ENCODE assay signal across 10 cellular contexts in the genomic region with DNA sequence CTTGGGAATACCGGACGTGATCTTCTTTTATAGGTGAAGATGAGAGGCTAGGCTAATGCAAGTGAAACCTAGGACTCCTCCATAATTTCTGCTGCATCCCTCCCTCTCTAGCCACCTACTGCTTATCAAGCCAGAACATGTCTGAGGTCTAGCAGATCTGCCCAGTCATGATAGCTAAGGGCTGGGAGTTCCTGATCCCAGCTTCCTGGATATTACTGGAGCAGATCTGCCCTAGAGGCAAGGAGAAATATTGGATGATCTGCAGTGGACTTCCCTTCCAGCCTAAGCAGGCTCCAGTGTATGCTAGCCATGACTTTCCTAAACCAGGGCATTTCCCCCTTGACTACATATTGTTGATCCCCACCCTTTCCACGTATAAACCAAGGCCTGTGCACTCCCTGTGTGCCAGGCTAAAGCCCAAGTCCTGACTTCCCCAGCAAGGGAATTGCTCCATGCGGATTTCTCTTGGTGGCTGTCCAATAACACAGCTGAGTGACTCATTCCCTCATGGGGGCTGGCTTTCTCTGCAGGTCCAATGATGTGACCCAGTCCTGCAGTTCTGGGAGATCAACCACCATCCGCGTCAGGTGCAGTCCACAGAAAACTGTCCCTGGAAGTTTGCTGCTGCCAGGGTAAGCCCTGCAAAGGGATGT. TPM values are rescaled to one million over a fixed set of nuclear protein-coding genes. Genes with fewer than 3 reads are reported as not detected.
DNase-seq lines count a peak whose midpoint lies in the region; ATAC-seq and TF ChIP-seq lines count a peak whose summit lies in the region.
"Had no signal": no experiment of that assay in that cellular context is flagged by ENCODE, and none has a peak within 500 bp of the region (broad histone marks: within the 10 kb centered on the region; RNA-seq: fewer than 3 reads in every experiment).

No MANE protein-coding gene starts in this region.

- DNase-seq in amniotic epithelial cell (ENCODE audit: low read depth) (peak; percentile 79), glomerular visceral epithelial cell (ENCODE audit: extremely low spot score) (peak; percentile 81), NCI-H526 (lab: John Stamatoyannopoulos, UW) (no peak), T-cell (no peak)
- no peak for DNase-seq in stimulated activated CD4-positive, alpha-beta T cell treated with anti-CD3 and anti-CD28 coated beads, Interleukin-2, amount 100 ng/mL, for 24 hours
- DNase-seq: activated naive CD8-positive, alpha-beta T cell treated with anti-CD3 and anti-CD28 coated beads for 36 hours; T-helper 17 cell had no signal

- H3K4me1 ChIP-seq in HEK293 (ENCODE audit: control insufficient read depth, insufficient read depth, low read length) (no peaks in the 10 kb centered on the region), skeletal muscle tissue (ENCODE audit: control insufficient read depth in 3 of 3, insufficient read depth in 3 of 3, low read length in 3 of 3) (peaks cover 0 to 2% (median 0%) of the 10 kb centered on the region in 3 donors)

- peaks cover 11 to 12% (median 12%) of the 10 kb centered on the region in 3 donors for H3K4me1 Mint-ChIP-seq in T-cell

- peaks cover 15% of the 10 kb centered on the region for H3K36me3 Mint-ChIP-seq in T-cell

- H3K27me3 Mint-ChIP-seq in T-cell: no peaks in the 10 kb centered on the region
- H3K27me3 Mint-ChIP-seq: activated naive CD8-positive, alpha-beta T cell treated with anti-CD3 and anti-CD28 coated beads for 36 hours; T-helper 17 cell had no signal

- H3K9me3 ChIP-seq in HEK293 (ENCODE audit: control insufficient read depth, insufficient read depth, low read depth, low read length) (no peaks in the 10 kb centered on the region), skeletal muscle tissue (ENCODE audit: control insufficient read depth in 3 of 3, low read length in 3 of 3) (no peaks in the 10 kb centered on the region)

- H3K27me3 ChIP-seq in skeletal muscle tissue (ENCODE audit: control insufficient read depth in 3 of 3, insufficient read depth in 3 of 3, low read length in 3 of 3): peaks cover 0 to 5% (median 5%) of the 10 kb centered on the region in 3 donors

- POLR2A ChIA-PET in HEK293 (lab: Yijun Ruan, JAX): interaction anchor here (0.8 to 2.4 kb wide), 2 partner anchors 10 to 98 kb away, joined by 3 to 10 read pairs; no protein-coding TSS in a partner anchor
- POLR2A ChIA-PET in T-cell (lab: Charles Lee): no interaction called here

- TF ChIP-seq CTCF in HEK293 (tag by site-specific recombination; IDR thresholded peaks at IDR 0.05): no peak

- H3K9me3 Mint-ChIP-seq in T-cell: no peaks in the 10 kb centered on the region
- H3K9me3 Mint-ChIP-seq: activated naive CD8-positive, alpha-beta T cell treated with anti-CD3 and anti-CD28 coated beads for 36 hours had no signal

- H3K4me3 ChIP-seq in HEK293 (ENCODE audit: low read depth, low read length) (no peak overlapping the region), skeletal muscle tissue (ENCODE audit: low read length in 3 of 3) (no peak overlapping the region)

- H3K27ac Mint-ChIP-seq in T-cell: no peak overlapping the region
- H3K27ac Mint-ChIP-seq: activated naive CD8-positive, alpha-beta T cell treated with anti-CD3 and anti-CD28 coated beads for 36 hours had no signal

- no peaks in the 10 kb centered on the region for H3K36me3 ChIP-seq in HEK293 (ENCODE audit: control insufficient read depth in 2 of 2, insufficient read depth in 1 of 2, low read length in 2 of 2)
- H3K36me3 ChIP-seq in skeletal muscle tissue (ENCODE audit: control insufficient read depth in 3 of 3, insufficient read depth in 3 of 3, low read length in 3 of 3): no peaks in the 10 kb centered on the region

- ATAC-seq in HG03442 (IDR thresholded peaks at IDR 0.05; ENCODE audit: unreplicated experiment) (no peak), T-cell (replicated peaks in 1 of 4) (no peak)
- ATAC-seq: T-helper 17 cell had no signal

- H3K9ac ChIP-seq in skeletal muscle tissue (ENCODE audit: low read depth in 1 of 3, low read length in 3 of 3): no peak overlapping the region

- H3K27ac ChIP-seq in HEK293 (ENCODE audit: extremely low read depth, low read depth, low read length) (no peak overlapping the region), skeletal muscle tissue (ENCODE audit: low read depth, low read length) (peak overlapping the region; percentile 29)

- CTCF ChIA-PET in HEK293 (lab: Yijun Ruan, JAX): interaction anchor here (0.6 to 3.0 kb wide), 10 partner anchors 8 to 327 kb away, joined by 3 to 14 read pairs (median 3); partner anchors contain the start of gene SORT1
- CTCF ChIA-PET in T-cell (lab: Charles Lee): interaction anchor here in 1 of 2 donors (1.6 kb wide), 1 partner anchor 15 kb away, joined by 3 read pairs; the partner anchor contains the start of gene SARS1

- no peak overlapping the region for H3K4me3 Mint-ChIP-seq in T-cell
- H3K4me3 Mint-ChIP-seq: activated naive CD8-positive, alpha-beta T cell treated with anti-CD3 and anti-CD28 coated beads for 36 hours; T-helper 17 cell had no signal

TF ChIP-seq in HEK293, 187 proteins besides CTCF, POLR2A, EP300 and RAD21 (continues in another document):
- TF ChIP-seq PRDM1 (tag by site-specific recombination; IDR thresholded peaks at IDR 0.05) (0 out of 2 replicates have a peak, but pooled peaks have one; percentile 28), ZIC2 (tag by site-specific recombination; IDR thresholded peaks at IDR 0.05) (peak; percentile 47), ZNF16 (tag by site-specific recombination; IDR thresholded peaks at IDR 0.05; ENCODE audit: low read depth) (no peak), ZNF248 (tag by site-specific recombination; IDR thresholded peaks at IDR 0.05) (no peak), PRDM10 (tag by site-specific recombination; IDR thresholded peaks at IDR 0.05) (peak; percentile 54; the same call in 1 of the 2 replicates), ZNF561 (tag by site-specific recombination; IDR thresholded peaks at IDR 0.05; ENCODE audit: borderline replicate concordance) (no peak), ZNF600 (tag by site-specific recombination; IDR thresholded peaks at IDR 0.05) (peak; percentile 74), ZNF629 (tag by site-specific recombination; IDR thresholded peaks at IDR 0.05) (no peak), PATZ1 (tag by site-specific recombination; IDR thresholded peaks at IDR 0.05) (0 out of 2 replicates have a peak, but pooled peaks have one; percentile 27)
- TF ChIP-seq, protein P1, sequence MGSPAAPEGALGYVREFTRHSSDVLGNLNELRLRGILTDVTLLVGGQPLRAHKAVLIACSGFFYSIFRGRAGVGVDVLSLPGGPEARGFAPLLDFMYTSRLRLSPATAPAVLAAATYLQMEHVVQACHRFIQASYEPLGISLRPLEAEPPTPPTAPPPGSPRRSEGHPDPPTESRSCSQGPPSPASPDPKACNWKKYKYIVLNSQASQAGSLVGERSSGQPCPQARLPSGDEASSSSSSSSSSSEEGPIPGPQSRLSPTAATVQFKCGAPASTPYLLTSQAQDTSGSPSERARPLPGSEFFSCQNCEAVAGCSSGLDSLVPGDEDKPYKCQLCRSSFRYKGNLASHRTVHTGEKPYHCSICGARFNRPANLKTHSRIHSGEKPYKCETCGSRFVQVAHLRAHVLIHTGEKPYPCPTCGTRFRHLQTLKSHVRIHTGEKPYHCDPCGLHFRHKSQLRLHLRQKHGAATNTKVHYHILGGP (tag by site-specific recombination; IDR thresholded peaks at IDR 0.05): no peak

RNA-seq across cellular contexts. Expression of gene SARS1, which starts 15.5 kb away (rescaled TPM):
- total RNA-seq in skeletal muscle tissue (87.7 TPM), T-cell (100 to 1,000 TPM; 106 to 192 (median 173) TPM)

RNA-seq across cellular contexts. Expression of gene CELSR2, which starts 51.2 kb away (rescaled TPM):
- total RNA-seq in skeletal muscle tissue (1.6 TPM), T-cell (1 to 10 TPM; 4.1 to 5.3 (median 4.7) TPM)

Comparison
In these comparisons a context has a peak if more than half of its experiments do, and no peak if none do; other contexts are left out.
1. DNase-seq: peak in amniotic epithelial cell (single experiment) and glomerular visceral epithelial cell (single experiment); none in NCI-H526 (0 of 2), stimulated activated CD4-positive, alpha-beta T cell treated with anti-CD3 and anti-CD28 coated beads, Interleukin-2, amount 100 ng/mL, for 24 hours (0 of 2) and T-cell (0 of 34).